Comparison of ENCODE assay signal across 28 cellular contexts in genomic region chr19:5003781-5004180, GRCh38.
"Had no signal": no experiment of that assay in that cellular context is flagged by ENCODE, and none has a peak within 500 bp of the region (broad histone marks: within the 10 kb centered on the region; RNA-seq: fewer than 3 reads in every experiment).

No MANE protein-coding gene starts in this region.

- H3K4me3 ChIP-seq: hepatocyte, sigmoid colon, thoracic aorta, upper lobe of right lung had no signal

- H3K4me2 ChIP-seq: hepatocyte had no signal

- H3K9me3 ChIP-seq: sigmoid colon, thoracic aorta, upper lobe of right lung had no signal

- H3K27me3 Mint-ChIP-seq: activated naive CD8-positive, alpha-beta T cell treated with anti-CD3 and anti-CD28 coated beads for 36 hours; naive thymus-derived CD8-positive, alpha-beta T cell had no signal

- H3K27ac ChIP-seq: hepatocyte, sigmoid colon, upper lobe of right lung had no signal

- H3K27ac Mint-ChIP-seq: activated naive CD8-positive, alpha-beta T cell treated with anti-CD3 and anti-CD28 coated beads for 36 hours; activated T-helper 2 cell treated with anti-CD3 and anti-CD28 coated beads, Interferon-gamma antibody, Interleukin-2, Interleukin-4, amounts not matched to agents 10 μg/mL and 5 μg/mL and 100 μg/mL, durations not matched to agents 14 hours and 24 hours and 36 hours; mesothelial cell of epicardium had no signal

- H3K27me3 ChIP-seq: hepatocyte, sigmoid colon, upper lobe of right lung had no signal

- H3K4me3 Mint-ChIP-seq: activated naive CD8-positive, alpha-beta T cell treated with anti-CD3 and anti-CD28 coated beads for 36 hours; activated T-cell treated with anti-CD3 and anti-CD28 coated beads, Interleukin-2, amount 50 U/mL, for 4 hours; mesothelial cell of epicardium; naive thymus-derived CD8-positive, alpha-beta T cell had no signal

- FAIRE-seq: colon, endothelial cell of umbilical vein, frontal cortex, TTC549 had no signal

- H3K36me3 ChIP-seq: sigmoid colon, thoracic aorta, upper lobe of right lung had no signal

- DNase-seq: activated CD8-positive, alpha-beta memory T cell treated with anti-CD3 and anti-CD28 coated beads for 24 hours; activated CD8-positive, alpha-beta memory T cell treated with anti-CD3 and anti-CD28 coated beads, Interleukin-2, amount 50 U/mL, for 48 hours; activated naive CD4-positive, alpha-beta T cell treated with Interleukin-2 at 50 U/mL for 16 hours; activated naive CD8-positive, alpha-beta T cell treated with anti-CD3 and anti-CD28 coated beads for 36 hours; activated T-cell treated with anti-CD3 and anti-CD28 coated beads, Interleukin-2, amount 50 U/mL, for 4 hours; amniotic stem cell; central memory CD4-positive, alpha-beta T cell; effector memory CD4-positive, alpha-beta T cell; glutamatergic neuron; left ventricle myocardium superior; mammary epithelial cell; naive thymus-derived CD8-positive, alpha-beta T cell; nucleus accumbens; retina; sigmoid colon; stimulated activated CD4-positive, alpha-beta T cell treated with anti-CD3 and anti-CD28 coated beads, Interleukin-2, amount 100 ng/mL, for 48 hours; stimulated activated CD8-positive, alpha-beta memory T cell treated with anti-CD3 and anti-CD28 coated beads, Interleukin-4, amount 100 ng/mL, for 48 hours; stimulated activated naive CD4-positive, alpha-beta T cell; T-helper 1 cell; upper lobe of right lung had no signal

- H2AFZ ChIP-seq: hepatocyte had no signal

- H3K4me1 Mint-ChIP-seq: mesothelial cell of epicardium had no signal

- H3K4me1 ChIP-seq: upper lobe of right lung had no signal
